In the genomic region with DNA sequence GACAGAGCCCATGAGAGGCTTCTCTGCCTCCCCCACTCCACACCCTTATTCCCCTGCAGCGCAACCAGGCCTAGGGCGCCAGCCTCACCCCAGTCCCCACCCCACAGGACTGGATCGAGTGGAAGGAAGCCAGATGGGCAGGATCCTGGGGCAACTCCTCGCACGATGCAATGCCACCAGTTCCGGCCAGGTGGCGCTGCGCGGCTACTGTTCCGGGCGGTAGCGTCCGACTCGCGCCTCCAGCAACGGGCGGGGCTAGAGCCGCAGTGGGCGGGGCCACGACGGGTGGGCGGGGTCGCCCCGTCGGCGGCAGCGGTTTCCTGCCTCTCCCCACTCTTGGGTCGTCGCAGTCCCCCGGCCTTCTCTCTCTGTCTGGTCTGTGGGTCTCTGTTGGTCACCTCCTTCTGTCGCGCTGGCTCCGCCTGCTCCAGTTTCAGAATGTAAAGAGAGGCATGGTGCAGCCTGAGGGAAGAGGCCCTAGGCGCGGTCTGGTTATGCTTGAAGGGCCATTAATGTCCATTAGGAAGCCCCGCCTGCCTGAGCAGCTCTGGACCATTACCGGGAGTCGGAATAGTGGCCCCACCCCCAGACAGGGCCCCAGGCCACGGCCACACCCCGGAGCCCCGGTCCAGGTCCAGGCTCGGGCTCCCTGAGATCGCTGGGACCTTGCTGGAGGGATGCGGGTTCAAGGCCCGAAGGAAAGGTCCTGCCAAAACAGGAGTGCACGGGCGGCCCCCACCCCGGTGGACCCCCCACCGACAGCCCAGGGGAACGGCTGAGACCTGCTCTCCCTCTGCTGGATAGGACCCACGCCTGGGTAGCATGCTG, we compare ENCODE assay signal across 8 cellular contexts. TPM values are rescaled to one million over a fixed set of nuclear protein-coding genes. Genes with fewer than 3 reads are reported as not detected.
DNase-seq lines count a peak whose midpoint lies in the region; ATAC-seq, FAIRE-seq and TF ChIP-seq lines count a peak whose summit lies in the region.

No MANE protein-coding gene starts in this region.

- H3K27me3 ChIP-seq in lower lobe of right lung (ENCODE audit: low read depth): peaks cover 42% of the 10 kb centered on the region

- CTCF ChIA-PET in A549 (lab: Yijun Ruan, JAX): interaction anchor here (0.5 to 7.8 kb wide), 42 partner anchors 9 to 924 kb away, joined by 3 to 117 read pairs (median 4); partner anchors contain the start of genes ECI1, NTHL1, PKD1 and TRAF7
- CTCF ChIA-PET in activated CD4-positive, alpha-beta memory T cell treated with anti-CD3 and anti-CD28 coated beads for 36 hours (lab: Charles Lee): interaction anchor here (0.5 to 4.8 kb wide), 18 partner anchors 9 to 228 kb away, joined by 3 to 37 read pairs (median 4); partner anchors contain the start of genes ECI1, NTHL1, PKD1 and TRAF7

- TF ChIP-seq POLR2A in A549 (IDR thresholded peaks at IDR 0.05; ENCODE audit: low read length): peak; percentile 61

- peak overlapping the region; percentile 92 for H3K4me2 ChIP-seq in A549

- H3K27me3 Mint-ChIP-seq in activated CD4-positive, alpha-beta memory T cell treated with anti-CD3 and anti-CD28 coated beads for 36 hours: peaks cover 34% of the 10 kb centered on the region

- peaks cover 31% of the 10 kb centered on the region for H3K4me1 ChIP-seq in A549
- H3K4me1 ChIP-seq in lower lobe of right lung: peaks cover 60% of the 10 kb centered on the region

- H3K4me3 Mint-ChIP-seq in activated CD4-positive, alpha-beta memory T cell treated with anti-CD3 and anti-CD28 coated beads for 36 hours: peak overlapping the region; percentile 58

- POLR2A ChIA-PET in A549 (lab: Yijun Ruan, JAX): interaction anchor here (0.9 to 2.7 kb wide), 3 partner anchors 59 to 132 kb away, joined by 4 to 19 read pairs (median 5); partner anchors contain the start of genes RPS2 and TRAF7
- POLR2A ChIA-PET in activated CD4-positive, alpha-beta memory T cell treated with anti-CD3 and anti-CD28 coated beads for 36 hours (lab: Charles Lee): no interaction called here

- peak overlapping the region; percentile 34 for H3K4me3 ChIP-seq in A549
- H3K4me3 ChIP-seq in lower lobe of right lung: peak overlapping the region; percentile 53

- peak; percentile 93 for TF ChIP-seq CTCF in A549 (IDR thresholded peaks at IDR 0.05)
- TF ChIP-seq CTCF in lower lobe of right lung (IDR thresholded peaks at IDR 0.05): peak; percentile 98

- no peak for TF ChIP-seq EP300 in A549 (IDR thresholded peaks at IDR 0.05)

- H3K36me3 ChIP-seq in lower lobe of right lung: no peaks in the 10 kb centered on the region

- no peaks in the 10 kb centered on the region for H3K36me3 Mint-ChIP-seq in activated CD4-positive, alpha-beta memory T cell treated with anti-CD3 and anti-CD28 coated beads for 36 hours

- no peaks in the 10 kb centered on the region for H3K9me3 ChIP-seq in A549
- no peaks in the 10 kb centered on the region for H3K9me3 ChIP-seq in lower lobe of right lung

- 16% methylated on average over 18 of the region's 51 CpGs for WGBS in A549 (ENCODE audit: missing lambda C conversion rate)

- peaks cover 17% of the 10 kb centered on the region for H3K4me1 Mint-ChIP-seq in activated CD4-positive, alpha-beta memory T cell treated with anti-CD3 and anti-CD28 coated beads for 36 hours (ENCODE audit: low read depth)

- DNase-seq in A549 (ENCODE audit: low read depth in 1 of 2, low spot score in 1 of 2) (peak; percentile 88 to 92), NCI-H748 (lab: John Stamatoyannopoulos, UW; ENCODE audit: unreplicated experiment) (peak; percentile 81), ecto neural progenitor cell (ENCODE audit: low spot score) (peak; percentile 97), lower lobe of right lung (peak; percentile 95)
- peak; percentile 96 for DNase-seq in activated CD4-positive, alpha-beta memory T cell treated with anti-CD3 and anti-CD28 coated beads for 36 hours
- DNase-seq in stimulated activated CD4-positive, alpha-beta T cell treated with anti-CD3 and anti-CD28 coated beads, TNF-alpha, amount 100 ng/mL, for 1 hour (ENCODE audit: low read depth in 3 of 3, low spot score in 1 of 3): peak; percentile 86 to 99 (median 97)

- H3K27ac ChIP-seq in A549: peak overlapping the region; percentile 89 to 97
- H3K27ac ChIP-seq in lower lobe of right lung: peak overlapping the region; percentile 85

- FAIRE-seq in A549 (lab: Jason Lieb, UNC): peak; percentile 43

- H3K27ac Mint-ChIP-seq in activated CD4-positive, alpha-beta memory T cell treated with anti-CD3 and anti-CD28 coated beads for 36 hours: no peak overlapping the region

- ATAC-seq in A549 (peak; percentile 54 to 80), GM18511 (IDR thresholded peaks at IDR 0.05; ENCODE audit: unreplicated experiment) (peak; percentile 78), HG03196 (IDR thresholded peaks at IDR 0.05; ENCODE audit: unreplicated experiment) (peak; percentile 73), lower lobe of right lung (peak; percentile 94 to 96)

- peak; percentile 94 to 97 for TF ChIP-seq RAD21 in A549 (conservative IDR thresholded peaks at IDR 0.05 in 1 of 2, IDR thresholded peaks at IDR 0.05 in 1 of 2)

- H3K9me3 Mint-ChIP-seq in activated CD4-positive, alpha-beta memory T cell treated with anti-CD3 and anti-CD28 coated beads for 36 hours: no peaks in the 10 kb centered on the region

- intact Hi-C loops in activated CD4-positive, alpha-beta memory T cell treated with anti-CD3 and anti-CD28 coated beads for 36 hours (cut with micrococcal nuclease): loop anchor here (1.0 kb wide), 2 partner anchors 117 to 130 kb away; no protein-coding TSS in a partner anchor
- intact Hi-C loops in lower lobe of right lung (cut with DNase I): loop anchor here (10.0 kb wide), 1 partner anchor 121 kb away; the partner anchor contains the start of gene RAB26

TF ChIP-seq in A549, 52 proteins besides CTCF, POLR2A, EP300 and RAD21 (continues in another document):
- TF ChIP-seq RFX5 (IDR thresholded peaks at IDR 0.05): no peak
- peak; percentile 94 for TF ChIP-seq SMC3 (IDR thresholded peaks at IDR 0.05)
- TF ChIP-seq ZFP36 (IDR thresholded peaks at IDR 0.05; ENCODE audit: borderline replicate concordance, partially characterized antibody): no peak
- no peak for TF ChIP-seq HES2 (IDR thresholded peaks at IDR 0.05)
- no peak for TF ChIP-seq PBX3 (IDR thresholded peaks at IDR 0.05)
- TF ChIP-seq MAFK (IDR thresholded peaks at IDR 0.05; ENCODE audit: partially characterized antibody): no peak

RNA-seq across cellular contexts. Expression of gene NHERF2, which starts 3.4 kb away (rescaled TPM):
- polyA plus RNA-seq in A549 (2011; rRNA removed) (33.1 and 35.0 TPM in 2 replicates), A549 (2017; fragmentation: RNase III; extraction: RNeasy Plus Mini Kit Qiagen cat#74134 plus additional on column Dnase treatment) (27.3 to 32.3 TPM (median 31.0 TPM) in 3 replicates)
- 72.4 and 90.6 TPM in 2 replicates for polyA plus RNA-seq in A549 (2012; cell fraction: cytosol; rRNA removed)
- polyA plus RNA-seq in A549 (2012; cell fraction: nucleus; rRNA removed): 67.1 and 86.4 TPM in 2 replicates
- polyA minus RNA-seq in A549 (2011; rRNA and poly(A)+ RNA removed): 9.9 and 14.4 TPM in 2 replicates
- 1 to 10 TPM; 1.1 to 1.4 TPM for total RNA-seq in activated CD4-positive, alpha-beta memory T cell treated with anti-CD3 and anti-CD28 coated beads for 36 hours
- total RNA-seq in lower lobe of right lung: 343 TPM

RNA-seq across cellular contexts. Expression of gene NPW, which starts 3.7 kb away (rescaled TPM):
- polyA plus RNA-seq in A549 (2011; rRNA removed) (0.13 and 0.26 TPM in 2 replicates), A549 (2017; fragmentation: RNase III; extraction: RNeasy Plus Mini Kit Qiagen cat#74134 plus additional on column Dnase treatment) (1.0 to 1.6 TPM (median 1.2 TPM) in 3 replicates)
- 0.83 and 1.2 TPM in 2 replicates for polyA plus RNA-seq in A549 (2012; cell fraction: cytosol; rRNA removed)
- polyA plus RNA-seq in A549 (2012; cell fraction: nucleus; rRNA removed): 7.5 and 11.1 TPM in 2 replicates
- not detected in 2 replicates for polyA minus RNA-seq in A549 (2011; rRNA and poly(A)+ RNA removed)
- 1 to 10 TPM; 1.3 to 2.0 TPM for total RNA-seq in activated CD4-positive, alpha-beta memory T cell treated with anti-CD3 and anti-CD28 coated beads for 36 hours
- total RNA-seq in lower lobe of right lung: not detected

RNA-seq across cellular contexts. Expression of gene ZNF598, which starts 13.7 kb away (rescaled TPM):
- polyA plus RNA-seq in A549 (2011; rRNA removed): 15.3 and 17.7 TPM in 2 replicates
- 52.2 and 62.7 TPM in 2 replicates for polyA plus RNA-seq in A549 (2012; cell fraction: cytosol; rRNA removed)
- polyA plus RNA-seq in A549 (2012; cell fraction: nucleus; rRNA removed): 120 and 183 TPM in 2 replicates
- polyA plus RNA-seq in A549 (2017; fragmentation: RNase III; extraction: RNeasy Plus Mini Kit Qiagen cat#74134 plus additional on column Dnase treatment): 32.7 to 35.0 TPM (median 33.8 TPM) in 3 replicates
- polyA minus RNA-seq in A549 (2011; rRNA and poly(A)+ RNA removed): 12.7 and 17.2 TPM in 2 replicates
- total RNA-seq in activated CD4-positive, alpha-beta memory T cell treated with anti-CD3 and anti-CD28 coated beads for 36 hours: 10 to 100 TPM; 67.2 to 67.6 TPM
- 27.2 TPM for total RNA-seq in lower lobe of right lung

RNA-seq across cellular contexts. Expression of gene NTHL1, which starts 24.3 kb away (rescaled TPM):
- polyA plus RNA-seq in A549 (2011; rRNA removed) (28.8 and 34.8 TPM in 2 replicates), A549 (2017; fragmentation: RNase III; extraction: RNeasy Plus Mini Kit Qiagen cat#74134 plus additional on column Dnase treatment) (41.4 to 42.3 TPM (median 42.1 TPM) in 3 replicates)
- polyA plus RNA-seq in A549 (2012; cell fraction: cytosol; rRNA removed): 132 and 135 TPM in 2 replicates
- 134 and 191 TPM in 2 replicates for polyA plus RNA-seq in A549 (2012; cell fraction: nucleus; rRNA removed)
- polyA minus RNA-seq in A549 (2011; rRNA and poly(A)+ RNA removed): 8.9 and 13.9 TPM in 2 replicates
- total RNA-seq in activated CD4-positive, alpha-beta memory T cell treated with anti-CD3 and anti-CD28 coated beads for 36 hours: 10 to 100 TPM; 24.3 to 26.2 TPM
- total RNA-seq in lower lobe of right lung: 24.3 TPM

RNA-seq across cellular contexts. Expression of gene TSC2, which starts 24.5 kb away (rescaled TPM):
- polyA plus RNA-seq in A549 (2011; rRNA removed) (32.6 and 41.7 TPM in 2 replicates), A549 (2017; fragmentation: RNase III; extraction: RNeasy Plus Mini Kit Qiagen cat#74134 plus additional on column Dnase treatment) (42.0 to 47.3 TPM (median 45.1 TPM) in 3 replicates)
- 74.0 and 77.7 TPM in 2 replicates for polyA plus RNA-seq in A549 (2012; cell fraction: cytosol; rRNA removed)
- polyA plus RNA-seq in A549 (2012; cell fraction: nucleus; rRNA removed): 311 and 430 TPM in 2 replicates
- 80.5 and 91.2 TPM in 2 replicates for polyA minus RNA-seq in A549 (2011; rRNA and poly(A)+ RNA removed)
- 10 to 100 TPM; 56.6 to 63.9 TPM for total RNA-seq in activated CD4-positive, alpha-beta memory T cell treated with anti-CD3 and anti-CD28 coated beads for 36 hours
- total RNA-seq in lower lobe of right lung: 123 TPM

Comparison
In these comparisons a context has a peak if more than half of its experiments do, and no peak if none do; other contexts are left out.
1. Peak in every context shown above with its lines: DNase-seq, ATAC-seq, H3K4me3 ChIP-seq and H3K27ac ChIP-seq.
2. RNA of gene NHERF2, which starts 3.4 kb away (total RNA-seq): 343 TPM in lower lobe of right lung (single experiment); 1.1 to 1.4 TPM in activated CD4-positive, alpha-beta memory T cell treated with anti-CD3 and anti-CD28 coated beads for 36 hours; every median in the first group is over 100 times any median in the second.